ENCODE assay signal across 23 cellular contexts in genomic region chr17:63800783-63801182, GRCh38.
"Had no signal": no experiment of that assay in that cellular context is flagged by ENCODE, and none has a peak within 500 bp of the region (broad histone marks: within the 10 kb centered on the region; RNA-seq: fewer than 3 reads in every experiment).

No MANE protein-coding gene starts in this region.

- H3K9me3 Mint-ChIP-seq: dendritic cell treated with granulocyte-macrophage colony-stimulating factor and Interleukin-4, amounts not matched to agents 40 ng/mL and 50 ng/mL, for 4 days; effector memory CD8-positive, alpha-beta T cell; immature natural killer cell; memory B cell; mesothelial cell of epicardium; natural killer cell; neural progenitor cell had no signal

- H3K4me1 ChIP-seq: esophagus muscularis mucosa, gastroesophageal sphincter, left ventricle myocardium inferior, lower lobe of right lung, neural progenitor cell, right atrium auricular region, sigmoid colon had no signal

- H3K4me3 Mint-ChIP-seq: dendritic cell treated with granulocyte-macrophage colony-stimulating factor and Interleukin-4, amounts not matched to agents 40 ng/mL and 50 ng/mL, for 4 days; effector memory CD8-positive, alpha-beta T cell; immature natural killer cell; memory B cell; mesothelial cell of epicardium; natural killer cell; neural progenitor cell had no signal

- DNase-seq: effector memory CD8-positive, alpha-beta T cell; foreskin fibroblast; immature natural killer cell; kidney; left cardiac atrium; left ventricle myocardium inferior; lower lobe of right lung; natural killer cell; nucleus accumbens; ovary; sigmoid colon; stimulated activated CD4-positive, alpha-beta T cell treated with anti-CD3 and anti-CD28 coated beads, Interleukin-2, amount 100 ng/mL, for 24 hours; stimulated activated CD4-positive, alpha-beta T cell treated with anti-CD3 and anti-CD28 coated beads, Interleukin-4, amount 100 ng/mL, for 4 hours; stimulated activated naive CD4-positive, alpha-beta T cell treated with Interleukin-2 at 50 U/mL for 16 hours; trophoblast cell had no signal

- H3K9me3 ChIP-seq: esophagus muscularis mucosa, gastroesophageal sphincter, left ventricle myocardium inferior, lower lobe of right lung, ovary, right atrium auricular region, sigmoid colon had no signal

- H3K27me3 Mint-ChIP-seq: dendritic cell treated with granulocyte-macrophage colony-stimulating factor and Interleukin-4, amounts not matched to agents 40 ng/mL and 50 ng/mL, for 4 days; effector memory CD8-positive, alpha-beta T cell; memory B cell had no signal

- H3K4me1 Mint-ChIP-seq: immature natural killer cell, memory B cell, mesothelial cell of epicardium, natural killer cell, neural progenitor cell had no signal

- ATAC-seq: effector memory CD8-positive, alpha-beta T cell; gastroesophageal sphincter; left cardiac atrium; lower lobe of right lung; natural killer cell had no signal

- H3K27ac Mint-ChIP-seq: dendritic cell treated with granulocyte-macrophage colony-stimulating factor and Interleukin-4, amounts not matched to agents 40 ng/mL and 50 ng/mL, for 4 days; effector memory CD8-positive, alpha-beta T cell; memory B cell; mesothelial cell of epicardium; natural killer cell; neural progenitor cell had no signal

- H3K4me3 ChIP-seq: esophagus muscularis mucosa, gastroesophageal sphincter, left ventricle myocardium inferior, lower lobe of right lung, neural progenitor cell, ovary, right atrium auricular region, sigmoid colon, skin epidermis had no signal

- H3K27me3 ChIP-seq: esophagus muscularis mucosa, gastroesophageal sphincter, neural progenitor cell, ovary, right atrium auricular region, sigmoid colon had no signal
